ENCODE assay signal across 18 cellular contexts in the genomic region with DNA sequence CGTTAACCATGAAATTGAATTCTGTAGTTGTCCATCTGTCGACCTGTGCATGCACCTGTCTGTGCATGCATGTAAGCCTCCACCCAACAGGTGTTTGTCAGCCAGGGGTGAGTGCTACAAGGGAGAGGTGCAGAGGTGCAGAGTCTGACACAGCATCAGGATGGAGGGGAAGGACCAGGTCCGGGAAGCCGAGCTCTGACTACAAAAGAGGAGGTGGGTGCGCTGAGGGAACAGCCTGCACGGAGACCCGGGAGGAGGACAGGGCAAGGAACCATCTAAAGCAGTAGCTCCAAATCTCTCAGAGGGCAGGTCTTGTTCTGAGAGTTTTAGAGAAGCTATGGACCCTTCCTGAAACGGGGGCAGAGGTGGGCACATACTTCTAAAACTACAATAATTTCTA.
"Had no signal": no experiment of that assay in that cellular context is flagged by ENCODE, and none has a peak within 500 bp of the region (broad histone marks: within the 10 kb centered on the region; RNA-seq: fewer than 3 reads in every experiment).

No MANE protein-coding gene starts in this region.

- H3K4me3 ChIP-seq: heart left ventricle had no signal

- DNase-seq: activated B cell treated with CpG ODN at 0.5 μM for 24 hours; activated CD4-positive, alpha-beta T cell treated with anti-CD3 and anti-CD28 coated beads for 48 hours; activated CD8-positive, alpha-beta memory T cell treated with anti-CD3 and anti-CD28 coated beads, Interleukin-2, amount 50 U/mL, for 48 hours; activated CD8-positive, alpha-beta T cell treated with anti-CD3 and anti-CD28 coated beads, Interleukin-2, amount 10 ng/mL, durations not matched to agents 7 days and 5 days; activated gamma-delta T cell; activated T-cell treated with anti-CD3 and anti-CD28 coated beads, Interleukin-2, amount 50 U/mL, for 72 hours; central memory CD4-positive, alpha-beta T cell; effector memory CD8-positive, alpha-beta T cell; foreskin melanocyte; heart left ventricle; natural killer cell; retina; stimulated activated CD4-positive, alpha-beta T cell treated with anti-CD3 and anti-CD28 coated beads, Interleukin-2, amount 100 ng/mL, for 48 hours; stimulated activated naive B cell treated with anti-CD40 and anti-IgM and Interleukin-4, amounts not matched to agents 10 μg/mL and 1 μg/mL and 100 μg/mL, for 72 hours; T-helper 1 cell; trophoblast cell had no signal

- H3K4me3 Mint-ChIP-seq: activated B cell treated with CpG ODN at 0.5 μM for 24 hours; activated CD8-positive, alpha-beta T cell treated with anti-CD3 and anti-CD28 coated beads, Interleukin-2, amount 10 ng/mL, durations not matched to agents 7 days and 5 days; activated T-cell treated with anti-CD3 and anti-CD28 coated beads, Interleukin-2, amount 50 U/mL, for 72 hours; effector memory CD8-positive, alpha-beta T cell; natural killer cell; stimulated activated naive B cell treated with anti-CD40 and anti-IgM and Interleukin-4, amounts not matched to agents 10 μg/mL and 1 μg/mL and 100 μg/mL, for 72 hours had no signal

- H3K27me3 Mint-ChIP-seq: activated B cell treated with CpG ODN at 0.5 μM for 24 hours; effector memory CD8-positive, alpha-beta T cell had no signal

- H3K27ac Mint-ChIP-seq: activated B cell treated with CpG ODN at 0.5 μM for 24 hours; activated CD8-positive, alpha-beta T cell treated with anti-CD3 and anti-CD28 coated beads, Interleukin-2, amount 10 ng/mL, durations not matched to agents 7 days and 5 days; activated naive CD4-positive, alpha-beta T cell treated with anti-CD3 and anti-CD28 coated beads, Interleukin-2, amount 50 U/mL, for 72 hours; activated T-cell treated with anti-CD3 and anti-CD28 coated beads, Interleukin-2, amount 50 U/mL, for 72 hours; effector memory CD8-positive, alpha-beta T cell; natural killer cell; stimulated activated naive B cell treated with anti-CD40 and anti-IgM and Interleukin-4, amounts not matched to agents 10 μg/mL and 1 μg/mL and 100 μg/mL, for 72 hours had no signal

- H3K27ac ChIP-seq: epithelial cell of prostate, heart left ventricle had no signal

- H3K9me3 Mint-ChIP-seq: activated B cell treated with CpG ODN at 0.5 μM for 24 hours; activated naive CD4-positive, alpha-beta T cell treated with anti-CD3 and anti-CD28 coated beads, Interleukin-2, amount 50 U/mL, for 72 hours; activated T-cell treated with anti-CD3 and anti-CD28 coated beads, Interleukin-2, amount 50 U/mL, for 72 hours; effector memory CD8-positive, alpha-beta T cell; natural killer cell; stimulated activated naive B cell treated with anti-CD40 and anti-IgM and Interleukin-4, amounts not matched to agents 10 μg/mL and 1 μg/mL and 100 μg/mL, for 72 hours had no signal

- H3K36me3 Mint-ChIP-seq: natural killer cell had no signal

- H3K9me3 ChIP-seq: heart left ventricle had no signal
